1 cellular context compared by ENCODE assay signal in the genomic region with DNA sequence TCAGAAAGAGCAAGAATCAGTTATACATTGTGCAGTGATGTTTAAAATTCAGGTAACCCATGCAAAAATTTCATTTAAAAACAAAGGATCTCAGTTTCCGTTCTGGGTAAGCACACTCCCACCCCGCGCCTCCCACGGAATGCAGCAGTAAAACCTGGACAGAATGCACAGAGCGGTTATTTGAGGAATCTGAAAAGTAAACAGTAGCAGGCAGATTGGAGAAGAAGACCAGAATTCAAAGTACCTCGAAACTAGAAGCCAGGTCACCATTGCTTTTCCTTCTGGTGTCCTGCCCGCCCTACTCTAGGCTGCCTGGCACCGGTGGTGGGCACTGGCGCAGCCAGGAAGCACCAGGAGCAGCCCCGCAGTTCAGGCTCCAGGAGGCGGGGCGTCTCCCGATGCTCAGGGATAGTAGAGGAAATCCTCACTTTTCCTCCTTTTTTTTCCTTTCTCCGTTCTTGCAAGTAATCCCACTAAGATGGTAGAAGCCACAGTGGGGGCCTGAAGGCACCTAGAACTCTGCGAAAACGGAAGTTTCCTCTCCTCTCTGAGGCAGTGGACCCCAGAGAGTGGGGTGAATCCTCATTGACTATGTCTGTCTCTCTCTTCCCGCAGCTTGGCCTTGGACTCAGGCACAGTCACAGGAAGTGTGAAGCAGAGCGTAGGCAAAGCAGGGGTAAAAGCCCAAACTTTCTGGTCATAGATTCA.
TF ChIP-seq lines count a peak whose summit lies in the region.

No MANE protein-coding gene starts in this region.

TF ChIP-seq in HepG2, 621 proteins besides CTCF, POLR2A, EP300 and RAD21 (continued from another document and continues in another):
- TF ChIP-seq, protein P1, sequence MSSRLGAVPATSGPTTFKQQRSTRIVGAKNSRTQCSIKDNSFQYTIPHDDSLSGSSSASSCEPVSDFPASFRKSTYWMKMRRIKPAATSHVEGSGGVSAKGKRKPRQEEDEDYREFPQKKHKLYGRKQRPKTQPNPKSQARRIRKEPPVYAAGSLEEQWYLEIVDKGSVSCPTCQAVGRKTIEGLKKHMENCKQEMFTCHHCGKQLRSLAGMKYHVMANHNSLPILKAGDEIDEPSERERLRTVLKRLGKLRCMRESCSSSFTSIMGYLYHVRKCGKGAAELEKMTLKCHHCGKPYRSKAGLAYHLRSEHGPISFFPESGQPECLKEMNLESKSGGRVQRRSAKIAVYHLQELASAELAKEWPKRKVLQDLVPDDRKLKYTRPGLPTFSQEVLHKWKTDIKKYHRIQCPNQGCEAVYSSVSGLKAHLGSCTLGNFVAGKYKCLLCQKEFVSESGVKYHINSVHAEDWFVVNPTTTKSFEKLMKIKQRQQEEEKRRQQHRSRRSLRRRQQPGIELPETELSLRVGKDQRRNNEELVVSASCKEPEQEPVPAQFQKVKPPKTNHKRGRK (CRISPR knock-in tag; IDR thresholded peaks at IDR 0.05), result no peak
- no peak for TF ChIP-seq KDM6A (CRISPR knock-in tag; IDR thresholded peaks at IDR 0.05; ENCODE audit: low read depth)
- TF ChIP-seq, protein P2, sequence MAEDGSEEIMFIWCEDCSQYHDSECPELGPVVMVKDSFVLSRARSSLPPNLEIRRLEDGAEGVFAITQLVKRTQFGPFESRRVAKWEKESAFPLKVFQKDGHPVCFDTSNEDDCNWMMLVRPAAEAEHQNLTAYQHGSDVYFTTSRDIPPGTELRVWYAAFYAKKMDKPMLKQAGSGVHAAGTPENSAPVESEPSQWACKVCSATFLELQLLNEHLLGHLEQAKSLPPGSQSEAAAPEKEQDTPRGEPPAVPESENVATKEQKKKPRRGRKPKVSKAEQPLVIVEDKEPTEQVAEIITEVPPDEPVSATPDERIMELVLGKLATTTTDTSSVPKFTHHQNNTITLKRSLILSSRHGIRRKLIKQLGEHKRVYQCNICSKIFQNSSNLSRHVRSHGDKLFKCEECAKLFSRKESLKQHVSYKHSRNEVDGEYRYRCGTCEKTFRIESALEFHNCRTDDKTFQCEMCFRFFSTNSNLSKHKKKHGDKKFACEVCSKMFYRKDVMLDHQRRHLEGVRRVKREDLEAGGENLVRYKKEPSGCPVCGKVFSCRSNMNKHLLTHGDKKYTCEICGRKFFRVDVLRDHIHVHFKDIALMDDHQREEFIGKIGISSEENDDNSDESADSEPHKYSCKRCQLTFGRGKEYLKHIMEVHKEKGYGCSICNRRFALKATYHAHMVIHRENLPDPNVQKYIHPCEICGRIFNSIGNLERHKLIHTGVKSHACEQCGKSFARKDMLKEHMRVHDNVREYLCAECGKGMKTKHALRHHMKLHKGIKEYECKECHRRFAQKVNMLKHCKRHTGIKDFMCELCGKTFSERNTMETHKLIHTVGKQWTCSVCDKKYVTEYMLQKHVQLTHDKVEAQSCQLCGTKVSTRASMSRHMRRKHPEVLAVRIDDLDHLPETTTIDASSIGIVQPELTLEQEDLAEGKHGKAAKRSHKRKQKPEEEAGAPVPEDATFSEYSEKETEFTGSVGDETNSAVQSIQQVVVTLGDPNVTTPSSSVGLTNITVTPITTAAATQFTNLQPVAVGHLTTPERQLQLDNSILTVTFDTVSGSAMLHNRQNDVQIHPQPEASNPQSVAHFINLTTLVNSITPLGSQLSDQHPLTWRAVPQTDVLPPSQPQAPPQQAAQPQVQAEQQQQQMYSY (CRISPR knock-in tag; IDR thresholded peaks at IDR 0.05), result peak; percentile 90
- no peak for TF ChIP-seq NFIC (IDR thresholded peaks at IDR 0.05; ENCODE audit: low read length)
- TF ChIP-seq ZNF720 (CRISPR knock-in tag; IDR thresholded peaks at IDR 0.05), result no peak
- TF ChIP-seq, protein P3, sequence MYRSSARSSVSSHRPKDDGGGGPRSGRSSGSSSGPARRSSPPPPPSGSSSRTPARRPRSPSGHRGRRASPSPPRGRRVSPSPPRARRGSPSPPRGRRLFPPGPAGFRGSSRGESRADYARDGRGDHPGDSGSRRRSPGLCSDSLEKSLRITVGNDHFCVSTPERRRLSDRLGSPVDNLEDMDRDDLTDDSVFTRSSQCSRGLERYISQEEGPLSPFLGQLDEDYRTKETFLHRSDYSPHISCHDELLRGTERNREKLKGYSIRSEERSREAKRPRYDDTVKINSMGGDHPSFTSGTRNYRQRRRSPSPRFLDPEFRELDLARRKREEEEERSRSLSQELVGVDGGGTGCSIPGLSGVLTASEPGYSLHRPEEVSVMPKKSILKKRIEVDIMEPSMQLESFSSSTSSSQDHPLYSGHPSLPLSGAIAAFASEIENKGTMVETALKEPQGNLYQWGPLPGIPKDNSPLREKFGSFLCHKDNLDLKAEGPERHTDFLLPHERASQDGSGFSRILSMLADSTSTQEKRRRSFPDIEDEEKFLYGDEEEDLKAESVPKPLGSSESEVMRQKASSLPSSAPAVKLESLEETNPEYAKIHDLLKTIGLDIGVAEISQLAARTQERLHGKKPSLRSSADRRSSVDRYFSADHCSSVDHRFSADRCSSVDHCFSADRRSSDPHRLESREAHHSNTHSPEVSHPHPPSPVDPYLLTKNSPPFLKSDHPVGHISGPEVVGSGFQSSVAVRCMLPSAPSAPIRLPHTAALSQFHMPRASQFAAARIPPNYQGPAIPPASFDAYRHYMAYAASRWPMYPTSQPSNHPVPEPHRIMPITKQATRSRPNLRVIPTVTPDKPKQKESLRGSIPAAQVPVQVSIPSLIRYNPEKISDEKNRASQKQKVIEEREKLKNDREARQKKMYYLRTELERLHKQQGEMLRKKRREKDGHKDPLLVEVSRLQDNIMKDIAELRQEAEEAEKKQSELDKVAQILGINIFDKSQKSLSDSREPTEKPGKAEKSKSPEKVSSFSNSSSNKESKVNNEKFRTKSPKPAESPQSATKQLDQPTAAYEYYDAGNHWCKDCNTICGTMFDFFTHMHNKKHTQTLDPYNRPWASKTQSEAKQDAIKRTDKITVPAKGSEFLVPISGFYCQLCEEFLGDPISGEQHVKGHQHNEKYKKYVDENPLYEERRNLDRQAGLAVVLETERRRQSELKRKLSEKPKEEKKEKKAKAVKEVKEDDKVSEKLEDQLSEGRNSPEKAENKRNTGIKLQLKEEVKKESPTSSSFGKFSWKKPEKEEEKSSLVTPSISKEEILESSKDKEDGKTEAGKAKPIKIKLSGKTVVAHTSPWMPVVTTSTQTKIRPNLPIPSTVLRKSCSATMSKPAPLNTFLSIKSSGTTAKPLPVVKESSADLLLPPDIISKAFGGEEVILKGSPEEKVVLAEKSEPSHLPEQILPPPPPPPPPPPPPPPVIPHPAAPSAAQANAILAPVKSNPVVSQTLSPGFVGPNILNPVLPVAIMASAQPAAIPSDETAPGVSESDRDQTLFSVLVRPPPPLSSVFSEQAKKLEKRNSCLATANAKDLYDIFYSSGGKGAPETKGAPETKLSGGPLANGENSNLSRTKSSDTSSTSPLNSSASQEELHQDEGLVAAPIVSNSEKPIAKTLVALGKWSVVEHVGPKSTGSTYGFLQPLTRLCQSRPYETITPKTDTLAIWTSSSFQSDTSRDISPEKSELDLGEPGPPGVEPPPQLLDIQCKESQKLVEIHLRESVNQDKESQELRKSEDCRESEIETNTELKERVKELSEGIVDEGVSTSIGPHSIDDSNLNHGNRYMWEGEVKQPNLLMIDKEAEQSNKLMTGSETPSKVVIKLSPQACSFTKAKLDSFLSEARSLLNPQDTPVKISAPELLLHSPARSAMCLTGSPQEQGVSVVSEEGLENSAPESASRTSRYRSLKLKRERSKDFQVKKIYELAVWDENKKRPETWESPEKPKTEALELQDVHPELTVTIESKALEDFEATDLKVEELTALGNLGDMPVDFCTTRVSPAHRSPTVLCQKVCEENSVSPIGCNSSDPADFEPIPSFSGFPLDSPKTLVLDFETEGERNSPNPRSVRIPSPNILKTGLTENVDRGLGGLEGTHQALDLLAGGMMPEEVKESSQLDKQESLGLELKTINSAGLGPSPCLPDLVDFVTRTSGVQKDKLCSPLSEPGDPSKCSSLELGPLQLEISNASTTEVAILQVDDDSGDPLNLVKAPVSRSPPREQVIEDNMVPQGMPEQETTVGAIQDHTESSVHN (CRISPR knock-in tag; IDR thresholded peaks at IDR 0.05), result no peak
- TF ChIP-seq ZFP37 (CRISPR knock-in tag; IDR thresholded peaks at IDR 0.05; ENCODE audit: borderline replicate concordance), result no peak
- 0 out of 2 replicates have a peak, but pooled peaks have one; percentile 16 for TF ChIP-seq POGZ (CRISPR knock-in tag; IDR thresholded peaks at IDR 0.05)
- TF ChIP-seq, protein P4, sequence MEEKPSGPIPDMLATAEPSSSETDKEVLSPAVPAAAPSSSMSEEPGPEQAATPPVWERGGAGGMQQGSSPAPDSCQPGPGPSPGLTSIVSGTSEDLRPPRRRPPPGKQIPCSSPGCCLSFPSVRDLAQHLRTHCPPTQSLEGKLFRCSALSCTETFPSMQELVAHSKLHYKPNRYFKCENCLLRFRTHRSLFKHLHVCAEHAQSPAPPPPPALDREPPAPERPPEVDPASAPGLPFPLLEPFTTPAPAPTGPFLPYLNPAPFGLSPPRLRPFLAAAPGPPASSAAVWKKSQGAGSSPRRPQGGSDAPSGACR (CRISPR knock-in tag; IDR thresholded peaks at IDR 0.05), result no peak
- TF ChIP-seq, protein P5, sequence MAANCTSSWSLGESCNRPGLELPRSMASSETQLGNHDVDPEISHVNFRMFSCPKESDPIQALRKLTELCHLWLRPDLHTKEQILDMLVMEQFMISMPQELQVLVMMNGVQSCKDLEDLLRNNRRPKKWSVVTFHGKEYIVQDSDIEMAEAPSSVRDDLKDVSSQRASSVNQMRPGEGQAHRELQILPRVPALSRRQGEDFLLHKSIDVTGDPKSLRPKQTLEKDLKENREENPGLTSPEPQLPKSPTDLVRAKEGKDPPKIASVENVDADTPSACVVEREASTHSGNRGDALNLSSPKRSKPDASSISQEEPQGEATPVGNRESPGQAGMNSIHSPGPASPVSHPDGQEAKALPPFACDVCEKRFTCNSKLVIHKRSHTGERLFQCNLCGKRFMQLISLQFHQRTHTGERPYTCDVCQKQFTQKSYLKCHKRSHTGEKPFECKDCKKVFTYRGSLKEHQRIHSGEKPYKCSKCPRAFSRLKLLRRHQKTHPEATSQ (CRISPR knock-in tag; IDR thresholded peaks at IDR 0.05; ENCODE audit: borderline replicate concordance), result peak; percentile 60; the same call in 1 of the 2 replicates
- TF ChIP-seq, protein P6, sequence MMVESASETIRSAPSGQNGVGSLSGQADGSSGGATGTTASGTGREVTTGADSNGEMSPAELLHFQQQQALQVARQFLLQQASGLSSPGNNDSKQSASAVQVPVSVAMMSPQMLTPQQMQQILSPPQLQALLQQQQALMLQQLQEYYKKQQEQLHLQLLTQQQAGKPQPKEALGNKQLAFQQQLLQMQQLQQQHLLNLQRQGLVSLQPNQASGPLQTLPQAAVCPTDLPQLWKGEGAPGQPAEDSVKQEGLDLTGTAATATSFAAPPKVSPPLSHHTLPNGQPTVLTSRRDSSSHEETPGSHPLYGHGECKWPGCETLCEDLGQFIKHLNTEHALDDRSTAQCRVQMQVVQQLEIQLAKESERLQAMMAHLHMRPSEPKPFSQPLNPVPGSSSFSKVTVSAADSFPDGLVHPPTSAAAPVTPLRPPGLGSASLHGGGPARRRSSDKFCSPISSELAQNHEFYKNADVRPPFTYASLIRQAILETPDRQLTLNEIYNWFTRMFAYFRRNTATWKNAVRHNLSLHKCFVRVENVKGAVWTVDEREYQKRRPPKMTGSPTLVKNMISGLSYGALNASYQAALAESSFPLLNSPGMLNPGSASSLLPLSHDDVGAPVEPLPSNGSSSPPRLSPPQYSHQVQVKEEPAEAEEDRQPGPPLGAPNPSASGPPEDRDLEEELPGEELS (CRISPR knock-in tag; IDR thresholded peaks at IDR 0.05), result peak; percentile 33; the same call in 1 of the 2 replicates
- TF ChIP-seq ERF (CRISPR knock-in tag; IDR thresholded peaks at IDR 0.05), result 0 out of 2 replicates have a peak, but pooled peaks have one; percentile 23
- TF ChIP-seq BCL6 (CRISPR knock-in tag; IDR thresholded peaks at IDR 0.05), result peak; percentile 80
- peak; percentile 51 for TF ChIP-seq SALL1 (CRISPR knock-in tag; IDR thresholded peaks at IDR 0.05)
- TF ChIP-seq ZNF350 (CRISPR knock-in tag; IDR thresholded peaks at IDR 0.05; ENCODE audit: borderline replicate concordance, low read depth), result 0 out of 2 replicates have a peak, but pooled peaks have one; percentile 35
- peak; percentile 21 for TF ChIP-seq HNRNPLL (IDR thresholded peaks at IDR 0.05; ENCODE audit: low read depth, low read length, poor library complexity, severe bottlenecking)
- TF ChIP-seq DPF2 (CRISPR knock-in tag; IDR thresholded peaks at IDR 0.05; ENCODE audit: borderline replicate concordance, low read depth), result 0 out of 2 replicates have a peak, but pooled peaks have one; percentile 8
- TF ChIP-seq MIER3 (CRISPR knock-in tag; IDR thresholded peaks at IDR 0.05; ENCODE audit: borderline replicate concordance), result no peak
- no peak for TF ChIP-seq DNMT1 (CRISPR knock-in tag; IDR thresholded peaks at IDR 0.05)
- TF ChIP-seq HNRNPL (IDR thresholded peaks at IDR 0.05; ENCODE audit: low read depth, low read length), result peak; percentile 83
- TF ChIP-seq THYN1 (CRISPR knock-in tag; IDR thresholded peaks at IDR 0.05; ENCODE audit: borderline replicate concordance, low read depth), result no peak
- no peak for TF ChIP-seq NRL (CRISPR knock-in tag; IDR thresholded peaks at IDR 0.05; ENCODE audit: borderline replicate concordance)
- no peak for TF ChIP-seq ASH2L (IDR thresholded peaks at IDR 0.05; ENCODE audit: insufficient read length, low read depth, low read length)
- TF ChIP-seq, protein P7, sequence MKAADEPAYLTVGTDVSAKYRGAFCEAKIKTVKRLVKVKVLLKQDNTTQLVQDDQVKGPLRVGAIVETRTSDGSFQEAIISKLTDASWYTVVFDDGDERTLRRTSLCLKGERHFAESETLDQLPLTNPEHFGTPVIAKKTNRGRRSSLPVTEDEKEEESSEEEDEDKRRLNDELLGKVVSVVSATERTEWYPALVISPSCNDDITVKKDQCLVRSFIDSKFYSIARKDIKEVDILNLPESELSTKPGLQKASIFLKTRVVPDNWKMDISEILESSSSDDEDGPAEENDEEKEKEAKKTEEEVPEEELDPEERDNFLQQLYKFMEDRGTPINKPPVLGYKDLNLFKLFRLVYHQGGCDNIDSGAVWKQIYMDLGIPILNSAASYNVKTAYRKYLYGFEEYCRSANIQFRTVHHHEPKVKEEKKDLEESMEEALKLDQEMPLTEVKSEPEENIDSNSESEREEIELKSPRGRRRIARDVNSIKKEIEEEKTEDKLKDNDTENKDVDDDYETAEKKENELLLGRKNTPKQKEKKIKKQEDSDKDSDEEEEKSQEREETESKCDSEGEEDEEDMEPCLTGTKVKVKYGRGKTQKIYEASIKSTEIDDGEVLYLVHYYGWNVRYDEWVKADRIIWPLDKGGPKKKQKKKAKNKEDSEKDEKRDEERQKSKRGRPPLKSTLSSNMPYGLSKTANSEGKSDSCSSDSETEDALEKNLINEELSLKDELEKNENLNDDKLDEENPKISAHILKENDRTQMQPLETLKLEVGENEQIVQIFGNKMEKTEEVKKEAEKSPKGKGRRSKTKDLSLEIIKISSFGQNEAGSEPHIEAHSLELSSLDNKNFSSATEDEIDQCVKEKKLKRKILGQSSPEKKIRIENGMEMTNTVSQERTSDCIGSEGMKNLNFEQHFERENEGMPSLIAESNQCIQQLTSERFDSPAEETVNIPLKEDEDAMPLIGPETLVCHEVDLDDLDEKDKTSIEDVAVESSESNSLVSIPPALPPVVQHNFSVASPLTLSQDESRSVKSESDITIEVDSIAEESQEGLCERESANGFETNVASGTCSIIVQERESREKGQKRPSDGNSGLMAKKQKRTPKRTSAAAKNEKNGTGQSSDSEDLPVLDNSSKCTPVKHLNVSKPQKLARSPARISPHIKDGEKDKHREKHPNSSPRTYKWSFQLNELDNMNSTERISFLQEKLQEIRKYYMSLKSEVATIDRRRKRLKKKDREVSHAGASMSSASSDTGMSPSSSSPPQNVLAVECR (CRISPR knock-in tag; IDR thresholded peaks at IDR 0.05; ENCODE audit: borderline replicate concordance), result no peak; the same call in 1 of the 2 replicates
- no peak for TF ChIP-seq RFXANK (CRISPR knock-in tag; IDR thresholded peaks at IDR 0.05)
- 0 out of 2 replicates have a peak, but pooled peaks have one; percentile 42 for TF ChIP-seq MEF2D (CRISPR knock-in tag; IDR thresholded peaks at IDR 0.05)
